1 cellular context compared by ENCODE assay signal in the genomic region with DNA sequence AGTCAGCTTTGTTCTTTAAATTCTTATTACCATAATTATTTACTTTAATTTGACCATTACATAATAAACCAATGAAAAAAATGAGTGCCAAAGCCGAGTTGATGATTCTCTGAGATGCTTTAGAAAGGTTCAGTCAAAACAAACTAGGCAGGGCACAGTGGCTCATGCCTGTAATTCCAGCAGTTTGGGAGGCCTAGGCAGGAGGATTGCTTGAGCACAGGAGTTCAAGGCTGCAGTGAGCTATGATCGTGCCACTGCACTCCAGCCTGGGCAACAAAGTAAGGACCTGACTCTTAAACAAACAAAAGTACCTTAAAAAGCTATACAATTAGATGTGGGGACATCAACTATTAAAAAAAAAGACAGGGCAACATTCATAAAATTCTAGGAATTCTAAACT.
TF ChIP-seq lines count a peak whose summit lies in the region.

No MANE protein-coding gene starts in this region.

TF ChIP-seq in GM23338, 12 proteins besides CTCF, POLR2A, EP300 and RAD21 (continued from another document):
- TF ChIP-seq, protein P1, sequence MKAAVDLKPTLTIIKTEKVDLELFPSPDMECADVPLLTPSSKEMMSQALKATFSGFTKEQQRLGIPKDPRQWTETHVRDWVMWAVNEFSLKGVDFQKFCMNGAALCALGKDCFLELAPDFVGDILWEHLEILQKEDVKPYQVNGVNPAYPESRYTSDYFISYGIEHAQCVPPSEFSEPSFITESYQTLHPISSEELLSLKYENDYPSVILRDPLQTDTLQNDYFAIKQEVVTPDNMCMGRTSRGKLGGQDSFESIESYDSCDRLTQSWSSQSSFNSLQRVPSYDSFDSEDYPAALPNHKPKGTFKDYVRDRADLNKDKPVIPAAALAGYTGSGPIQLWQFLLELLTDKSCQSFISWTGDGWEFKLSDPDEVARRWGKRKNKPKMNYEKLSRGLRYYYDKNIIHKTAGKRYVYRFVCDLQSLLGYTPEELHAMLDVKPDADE (IDR thresholded peaks at IDR 0.05): no peak
- TF ChIP-seq POLR2AphosphoS5 (IDR thresholded peaks at IDR 0.05; ENCODE audit: low read depth) (no peak), JUNB (IDR thresholded peaks at IDR 0.05; ENCODE audit: unreplicated experiment) (no peak), EZH2 (IDR thresholded peaks at IDR 0.05; ENCODE audit: low read depth, unreplicated experiment) (no peak), STAT1 (IDR thresholded peaks at IDR 0.05; ENCODE audit: unreplicated experiment) (no peak), NANOG (IDR thresholded peaks at IDR 0.05; ENCODE audit: borderline replicate concordance) (no peak), ZNF331 (CRISPR knock-in tag; IDR thresholded peaks at IDR 0.05; ENCODE audit: low read depth) (no peak), CREB1 (CRISPR knock-in tag; IDR thresholded peaks at IDR 0.05; ENCODE audit: low read depth) (no peak), ZNF114 (CRISPR knock-in tag; IDR thresholded peaks at IDR 0.05) (no peak)
- TF ChIP-seq, protein P2, sequence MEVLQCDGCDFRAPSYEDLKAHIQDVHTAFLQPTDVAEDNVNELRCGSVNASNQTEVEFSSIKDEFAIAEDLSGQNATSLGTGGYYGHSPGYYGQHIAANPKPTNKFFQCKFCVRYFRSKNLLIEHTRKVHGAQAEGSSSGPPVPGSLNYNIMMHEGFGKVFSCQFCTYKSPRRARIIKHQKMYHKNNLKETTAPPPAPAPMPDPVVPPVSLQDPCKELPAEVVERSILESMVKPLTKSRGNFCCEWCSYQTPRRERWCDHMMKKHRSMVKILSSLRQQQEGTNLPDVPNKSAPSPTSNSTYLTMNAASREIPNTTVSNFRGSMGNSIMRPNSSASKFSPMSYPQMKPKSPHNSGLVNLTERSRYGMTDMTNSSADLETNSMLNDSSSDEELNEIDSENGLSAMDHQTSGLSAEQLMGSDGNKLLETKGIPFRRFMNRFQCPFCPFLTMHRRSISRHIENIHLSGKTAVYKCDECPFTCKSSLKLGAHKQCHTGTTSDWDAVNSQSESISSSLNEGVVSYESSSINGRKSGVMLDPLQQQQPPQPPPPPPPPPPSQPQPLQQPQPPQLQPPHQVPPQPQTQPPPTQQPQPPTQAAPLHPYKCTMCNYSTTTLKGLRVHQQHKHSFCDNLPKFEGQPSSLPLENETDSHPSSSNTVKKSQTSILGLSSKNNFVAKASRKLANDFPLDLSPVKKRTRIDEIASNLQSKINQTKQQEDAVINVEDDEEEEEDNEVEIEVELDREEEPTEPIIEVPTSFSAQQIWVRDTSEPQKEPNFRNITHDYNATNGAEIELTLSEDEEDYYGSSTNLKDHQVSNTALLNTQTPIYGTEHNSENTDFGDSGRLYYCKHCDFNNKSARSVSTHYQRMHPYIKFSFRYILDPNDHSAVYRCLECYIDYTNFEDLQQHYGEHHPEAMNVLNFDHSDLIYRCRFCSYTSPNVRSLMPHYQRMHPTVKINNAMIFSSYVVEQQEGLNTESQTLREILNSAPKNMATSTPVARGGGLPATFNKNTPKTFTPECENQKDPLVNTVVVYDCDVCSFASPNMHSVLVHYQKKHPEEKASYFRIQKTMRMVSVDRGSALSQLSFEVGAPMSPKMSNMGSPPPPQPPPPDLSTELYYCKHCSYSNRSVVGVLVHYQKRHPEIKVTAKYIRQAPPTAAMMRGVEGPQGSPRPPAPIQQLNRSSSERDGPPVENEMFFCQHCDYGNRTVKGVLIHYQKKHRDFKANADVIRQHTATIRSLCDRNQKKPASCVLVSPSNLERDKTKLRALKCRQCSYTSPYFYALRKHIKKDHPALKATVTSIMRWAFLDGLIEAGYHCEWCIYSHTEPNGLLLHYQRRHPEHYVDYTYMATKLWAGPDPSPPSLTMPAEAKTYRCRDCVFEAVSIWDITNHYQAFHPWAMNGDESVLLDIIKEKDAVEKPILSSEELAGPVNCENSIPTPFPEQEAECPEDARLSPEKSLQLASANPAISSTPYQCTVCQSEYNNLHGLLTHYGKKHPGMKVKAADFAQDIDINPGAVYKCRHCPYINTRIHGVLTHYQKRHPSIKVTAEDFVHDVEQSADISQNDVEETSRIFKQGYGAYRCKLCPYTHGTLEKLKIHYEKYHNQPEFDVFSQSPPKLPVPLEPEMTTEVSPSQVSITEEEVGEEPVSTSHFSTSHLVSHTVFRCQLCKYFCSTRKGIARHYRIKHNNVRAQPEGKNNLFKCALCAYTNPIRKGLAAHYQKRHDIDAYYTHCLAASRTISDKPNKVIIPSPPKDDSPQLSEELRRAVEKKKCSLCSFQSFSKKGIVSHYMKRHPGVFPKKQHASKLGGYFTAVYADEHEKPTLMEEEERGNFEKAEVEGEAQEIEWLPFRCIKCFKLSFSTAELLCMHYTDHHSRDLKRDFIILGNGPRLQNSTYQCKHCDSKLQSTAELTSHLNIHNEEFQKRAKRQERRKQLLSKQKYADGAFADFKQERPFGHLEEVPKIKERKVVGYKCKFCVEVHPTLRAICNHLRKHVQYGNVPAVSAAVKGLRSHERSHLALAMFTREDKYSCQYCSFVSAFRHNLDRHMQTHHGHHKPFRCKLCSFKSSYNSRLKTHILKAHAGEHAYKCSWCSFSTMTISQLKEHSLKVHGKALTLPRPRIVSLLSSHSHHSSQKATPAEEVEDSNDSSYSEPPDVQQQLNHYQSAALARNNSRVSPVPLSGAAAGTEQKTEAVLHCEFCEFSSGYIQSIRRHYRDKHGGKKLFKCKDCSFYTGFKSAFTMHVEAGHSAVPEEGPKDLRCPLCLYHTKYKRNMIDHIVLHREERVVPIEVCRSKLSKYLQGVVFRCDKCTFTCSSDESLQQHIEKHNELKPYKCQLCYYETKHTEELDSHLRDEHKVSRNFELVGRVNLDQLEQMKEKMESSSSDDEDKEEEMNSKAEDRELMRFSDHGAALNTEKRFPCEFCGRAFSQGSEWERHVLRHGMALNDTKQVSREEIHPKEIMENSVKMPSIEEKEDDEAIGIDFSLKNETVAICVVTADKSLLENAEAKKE (CRISPR knock-in tag; IDR thresholded peaks at IDR 0.05): no peak
- TF ChIP-seq, protein P3, sequence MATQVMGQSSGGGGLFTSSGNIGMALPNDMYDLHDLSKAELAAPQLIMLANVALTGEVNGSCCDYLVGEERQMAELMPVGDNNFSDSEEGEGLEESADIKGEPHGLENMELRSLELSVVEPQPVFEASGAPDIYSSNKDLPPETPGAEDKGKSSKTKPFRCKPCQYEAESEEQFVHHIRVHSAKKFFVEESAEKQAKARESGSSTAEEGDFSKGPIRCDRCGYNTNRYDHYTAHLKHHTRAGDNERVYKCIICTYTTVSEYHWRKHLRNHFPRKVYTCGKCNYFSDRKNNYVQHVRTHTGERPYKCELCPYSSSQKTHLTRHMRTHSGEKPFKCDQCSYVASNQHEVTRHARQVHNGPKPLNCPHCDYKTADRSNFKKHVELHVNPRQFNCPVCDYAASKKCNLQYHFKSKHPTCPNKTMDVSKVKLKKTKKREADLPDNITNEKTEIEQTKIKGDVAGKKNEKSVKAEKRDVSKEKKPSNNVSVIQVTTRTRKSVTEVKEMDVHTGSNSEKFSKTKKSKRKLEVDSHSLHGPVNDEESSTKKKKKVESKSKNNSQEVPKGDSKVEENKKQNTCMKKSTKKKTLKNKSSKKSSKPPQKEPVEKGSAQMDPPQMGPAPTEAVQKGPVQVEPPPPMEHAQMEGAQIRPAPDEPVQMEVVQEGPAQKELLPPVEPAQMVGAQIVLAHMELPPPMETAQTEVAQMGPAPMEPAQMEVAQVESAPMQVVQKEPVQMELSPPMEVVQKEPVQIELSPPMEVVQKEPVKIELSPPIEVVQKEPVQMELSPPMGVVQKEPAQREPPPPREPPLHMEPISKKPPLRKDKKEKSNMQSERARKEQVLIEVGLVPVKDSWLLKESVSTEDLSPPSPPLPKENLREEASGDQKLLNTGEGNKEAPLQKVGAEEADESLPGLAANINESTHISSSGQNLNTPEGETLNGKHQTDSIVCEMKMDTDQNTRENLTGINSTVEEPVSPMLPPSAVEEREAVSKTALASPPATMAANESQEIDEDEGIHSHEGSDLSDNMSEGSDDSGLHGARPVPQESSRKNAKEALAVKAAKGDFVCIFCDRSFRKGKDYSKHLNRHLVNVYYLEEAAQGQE (IDR thresholded peaks at IDR 0.05; ENCODE audit: unreplicated experiment): no peak
